Comparison of ENCODE assay signal across 13 cellular contexts in the genomic region with DNA sequence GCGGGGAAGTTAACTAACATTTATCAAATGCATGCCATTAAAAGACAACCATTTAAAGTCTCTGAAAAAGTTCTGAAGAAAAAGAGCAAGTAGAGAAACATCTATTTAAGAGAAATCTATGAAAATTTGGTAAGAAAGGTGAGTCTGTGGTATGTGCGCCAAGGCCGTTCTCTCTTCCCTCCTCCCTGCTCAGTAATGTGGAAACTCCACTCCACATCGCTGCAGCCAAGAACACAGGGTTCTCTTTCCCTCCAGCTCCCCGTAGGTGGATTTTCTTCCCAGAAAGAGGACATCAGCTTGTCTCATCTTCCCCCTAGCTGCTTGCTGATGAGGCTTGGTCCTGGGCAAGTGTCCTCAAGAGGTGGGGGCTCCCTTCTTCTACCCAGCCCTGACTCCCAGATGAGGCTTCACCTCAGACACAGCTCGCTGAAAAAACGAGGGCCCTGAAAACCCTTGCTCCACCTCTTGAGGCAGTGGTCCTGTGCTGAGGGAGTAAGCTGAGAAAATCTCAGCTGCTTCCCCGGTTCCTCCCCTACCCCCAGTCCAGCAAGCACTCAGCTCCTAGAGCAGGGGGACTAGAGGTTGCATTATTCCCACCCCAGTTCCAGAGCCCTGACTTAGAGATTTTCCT.
"Had no signal": no experiment of that assay in that cellular context is flagged by ENCODE, and none has a peak within 500 bp of the region (broad histone marks: within the 10 kb centered on the region; RNA-seq: fewer than 3 reads in every experiment).

No MANE protein-coding gene starts in this region.

- DNase-seq: activated CD4-positive, alpha-beta T cell treated with anti-CD3 and anti-CD28 coated beads for 48 hours; activated CD8-positive, alpha-beta T cell treated with anti-CD3 and anti-CD28 coated beads for 36 hours; activated effector memory CD4-positive, alpha-beta T cell treated with Interleukin-2 at 50 U/mL for 16 hours; activated naive CD4-positive, alpha-beta T cell treated with anti-CD3 and anti-CD28 coated beads, Interleukin-2, amount 50 U/mL, for 16 hours; activated T-cell treated with anti-CD3 and anti-CD28 coated beads, Interleukin-2, amount 50 U/mL, for 4 hours; effector memory CD8-positive, alpha-beta T cell; foreskin melanocyte; ovary; right lobe of liver; stimulated activated naive CD8-positive, alpha-beta T cell treated with anti-CD3 and anti-CD28 coated beads, Interleukin-15, Interleukin-2, amounts not matched to agents 100 U/mL and 50 U/mL, for 24 hours had no signal

- H3K4me3 ChIP-seq: ovary, right lobe of liver had no signal

- H3K4me3 Mint-ChIP-seq: activated CD8-positive, alpha-beta T cell treated with anti-CD3 and anti-CD28 coated beads for 36 hours; activated T-cell treated with anti-CD3 and anti-CD28 coated beads, Interleukin-2, amount 50 U/mL, for 4 hours; dendritic cell treated with granulocyte-macrophage colony-stimulating factor and Interleukin-4, amounts not matched to agents 40 ng/mL and 50 ng/mL, for 4 days; effector memory CD8-positive, alpha-beta T cell; natural killer cell treated with Interleukin-12 subunit alpha and Interleukin-12 subunit beta and Interleukin-15 and Interleukin-18, amount 100 ng/mL, for 72 hours; type B pancreatic cell had no signal

- H3K36me3 ChIP-seq: ovary, right lobe of liver had no signal

- H3K27me3 Mint-ChIP-seq: activated CD8-positive, alpha-beta T cell treated with anti-CD3 and anti-CD28 coated beads for 36 hours; dendritic cell treated with granulocyte-macrophage colony-stimulating factor and Interleukin-4, amounts not matched to agents 40 ng/mL and 50 ng/mL, for 4 days had no signal

- H3K9me3 Mint-ChIP-seq: activated CD8-positive, alpha-beta T cell treated with anti-CD3 and anti-CD28 coated beads for 36 hours; activated T-cell treated with anti-CD3 and anti-CD28 coated beads, Interleukin-2, amount 50 U/mL, for 4 hours; dendritic cell treated with granulocyte-macrophage colony-stimulating factor and Interleukin-4, amounts not matched to agents 40 ng/mL and 50 ng/mL, for 4 days; effector memory CD8-positive, alpha-beta T cell; natural killer cell treated with Interleukin-12 subunit alpha and Interleukin-12 subunit beta and Interleukin-15 and Interleukin-18, amount 100 ng/mL, for 72 hours; type B pancreatic cell had no signal

- H3K27me3 ChIP-seq: ovary, right lobe of liver had no signal

- H3K36me3 Mint-ChIP-seq: natural killer cell treated with Interleukin-12 subunit alpha and Interleukin-12 subunit beta and Interleukin-15 and Interleukin-18, amount 100 ng/mL, for 72 hours; type B pancreatic cell had no signal

- H3K27ac Mint-ChIP-seq: activated CD8-positive, alpha-beta T cell treated with anti-CD3 and anti-CD28 coated beads for 36 hours; dendritic cell treated with granulocyte-macrophage colony-stimulating factor and Interleukin-4, amounts not matched to agents 40 ng/mL and 50 ng/mL, for 4 days; effector memory CD8-positive, alpha-beta T cell; natural killer cell treated with Interleukin-12 subunit alpha and Interleukin-12 subunit beta and Interleukin-15 and Interleukin-18, amount 100 ng/mL, for 72 hours; type B pancreatic cell had no signal
